1 cellular context compared by ENCODE assay signal in the genomic region with DNA sequence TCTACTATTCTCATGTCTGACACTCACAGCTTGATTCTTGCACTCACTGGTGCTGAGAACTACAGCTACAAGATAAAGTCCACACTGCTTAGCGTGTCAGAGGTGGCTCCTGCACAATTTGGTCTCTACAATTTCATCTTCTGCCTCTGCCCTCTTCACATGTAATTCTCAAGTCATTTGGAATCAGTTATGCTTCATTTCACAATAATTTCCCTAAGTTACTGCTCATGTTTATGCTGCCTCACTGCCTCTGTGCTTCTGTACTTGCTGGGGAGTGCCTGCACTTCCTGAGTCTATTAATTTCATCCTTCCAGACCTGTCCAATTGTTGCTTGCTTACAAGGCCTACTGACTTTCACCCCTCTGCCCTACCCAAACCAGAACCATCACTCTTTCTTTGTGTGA.
TF ChIP-seq lines count a peak whose summit lies in the region.

No MANE protein-coding gene starts in this region.

TF ChIP-seq in A549, 52 proteins besides CTCF, POLR2A, EP300 and RAD21 (continued from another document):
- TF ChIP-seq, protein P1, sequence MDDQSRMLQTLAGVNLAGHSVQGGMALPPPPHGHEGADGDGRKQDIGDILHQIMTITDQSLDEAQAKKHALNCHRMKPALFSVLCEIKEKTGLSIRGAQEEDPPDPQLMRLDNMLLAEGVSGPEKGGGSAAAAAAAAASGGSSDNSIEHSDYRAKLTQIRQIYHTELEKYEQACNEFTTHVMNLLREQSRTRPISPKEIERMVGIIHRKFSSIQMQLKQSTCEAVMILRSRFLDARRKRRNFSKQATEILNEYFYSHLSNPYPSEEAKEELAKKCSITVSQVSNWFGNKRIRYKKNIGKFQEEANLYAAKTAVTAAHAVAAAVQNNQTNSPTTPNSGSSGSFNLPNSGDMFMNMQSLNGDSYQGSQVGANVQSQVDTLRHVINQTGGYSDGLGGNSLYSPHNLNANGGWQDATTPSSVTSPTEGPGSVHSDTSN (IDR thresholded peaks at IDR 0.05), result no peak
- TF ChIP-seq CHD2 (IDR thresholded peaks at IDR 0.05; ENCODE audit: low read length, partially characterized antibody), result no peak
- TF ChIP-seq EHF (CRISPR knock-in tag; IDR thresholded peaks at IDR 0.05), result no peak
- TF ChIP-seq ZNF302 (CRISPR knock-in tag; IDR thresholded peaks at IDR 0.05), result no peak
- TF ChIP-seq ZFP36 (IDR thresholded peaks at IDR 0.05; ENCODE audit: borderline replicate concordance, partially characterized antibody), result no peak
- no peak for TF ChIP-seq RCOR1 (IDR thresholded peaks at IDR 0.05; ENCODE audit: low read depth, low read length)
- TF ChIP-seq MYC (IDR thresholded peaks at IDR 0.05; ENCODE audit: borderline replicate concordance, low read length), result no peak
- TF ChIP-seq, protein P2, sequence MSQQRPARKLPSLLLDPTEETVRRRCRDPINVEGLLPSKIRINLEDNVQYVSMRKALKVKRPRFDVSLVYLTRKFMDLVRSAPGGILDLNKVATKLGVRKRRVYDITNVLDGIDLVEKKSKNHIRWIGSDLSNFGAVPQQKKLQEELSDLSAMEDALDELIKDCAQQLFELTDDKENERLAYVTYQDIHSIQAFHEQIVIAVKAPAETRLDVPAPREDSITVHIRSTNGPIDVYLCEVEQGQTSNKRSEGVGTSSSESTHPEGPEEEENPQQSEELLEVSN (IDR thresholded peaks at IDR 0.05; ENCODE audit: borderline replicate concordance, low read depth), result no peak
- no peak for TF ChIP-seq RNF2 (IDR thresholded peaks at IDR 0.05; ENCODE audit: borderline replicate concordance, low read depth)
- TF ChIP-seq, protein P3, sequence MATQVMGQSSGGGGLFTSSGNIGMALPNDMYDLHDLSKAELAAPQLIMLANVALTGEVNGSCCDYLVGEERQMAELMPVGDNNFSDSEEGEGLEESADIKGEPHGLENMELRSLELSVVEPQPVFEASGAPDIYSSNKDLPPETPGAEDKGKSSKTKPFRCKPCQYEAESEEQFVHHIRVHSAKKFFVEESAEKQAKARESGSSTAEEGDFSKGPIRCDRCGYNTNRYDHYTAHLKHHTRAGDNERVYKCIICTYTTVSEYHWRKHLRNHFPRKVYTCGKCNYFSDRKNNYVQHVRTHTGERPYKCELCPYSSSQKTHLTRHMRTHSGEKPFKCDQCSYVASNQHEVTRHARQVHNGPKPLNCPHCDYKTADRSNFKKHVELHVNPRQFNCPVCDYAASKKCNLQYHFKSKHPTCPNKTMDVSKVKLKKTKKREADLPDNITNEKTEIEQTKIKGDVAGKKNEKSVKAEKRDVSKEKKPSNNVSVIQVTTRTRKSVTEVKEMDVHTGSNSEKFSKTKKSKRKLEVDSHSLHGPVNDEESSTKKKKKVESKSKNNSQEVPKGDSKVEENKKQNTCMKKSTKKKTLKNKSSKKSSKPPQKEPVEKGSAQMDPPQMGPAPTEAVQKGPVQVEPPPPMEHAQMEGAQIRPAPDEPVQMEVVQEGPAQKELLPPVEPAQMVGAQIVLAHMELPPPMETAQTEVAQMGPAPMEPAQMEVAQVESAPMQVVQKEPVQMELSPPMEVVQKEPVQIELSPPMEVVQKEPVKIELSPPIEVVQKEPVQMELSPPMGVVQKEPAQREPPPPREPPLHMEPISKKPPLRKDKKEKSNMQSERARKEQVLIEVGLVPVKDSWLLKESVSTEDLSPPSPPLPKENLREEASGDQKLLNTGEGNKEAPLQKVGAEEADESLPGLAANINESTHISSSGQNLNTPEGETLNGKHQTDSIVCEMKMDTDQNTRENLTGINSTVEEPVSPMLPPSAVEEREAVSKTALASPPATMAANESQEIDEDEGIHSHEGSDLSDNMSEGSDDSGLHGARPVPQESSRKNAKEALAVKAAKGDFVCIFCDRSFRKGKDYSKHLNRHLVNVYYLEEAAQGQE (IDR thresholded peaks at IDR 0.05), result no peak
- TF ChIP-seq NR3C1 (IDR thresholded peaks at IDR 0.05), result no peak
- TF ChIP-seq, protein P4, sequence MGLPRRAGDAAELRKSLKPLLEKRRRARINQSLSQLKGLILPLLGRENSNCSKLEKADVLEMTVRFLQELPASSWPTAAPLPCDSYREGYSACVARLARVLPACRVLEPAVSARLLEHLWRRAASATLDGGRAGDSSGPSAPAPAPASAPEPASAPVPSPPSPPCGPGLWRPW (IDR thresholded peaks at IDR 0.05), result no peak
- no peak for TF ChIP-seq TFCP2L1 (CRISPR knock-in tag; IDR thresholded peaks at IDR 0.05)
TF ChIP-seq in A549: peak in this region for 0.
